In genomic region chr5:55932700-55933099, GRCh38 we compare ENCODE assay signal across 21 cellular contexts.
"Had no signal": no experiment of that assay in that cellular context is flagged by ENCODE, and none has a peak within 500 bp of the region (broad histone marks: within the 10 kb centered on the region; RNA-seq: fewer than 3 reads in every experiment).

No MANE protein-coding gene starts in this region.

- ATAC-seq: activated T-cell treated with anti-CD3 and anti-CD28 coated beads, Interleukin-2, amount 50 U/mL, for 4 hours; T-cell had no signal

- H3K4me3 Mint-ChIP-seq: activated CD4-positive, alpha-beta memory T cell treated with anti-CD3 and anti-CD28 coated beads for 36 hours; activated CD4-positive, alpha-beta T cell treated with anti-CD3 and anti-CD28 coated beads, Interleukin-2, amount 10 ng/mL, durations not matched to agents 7 days and 5 days; activated naive CD8-positive, alpha-beta T cell treated with anti-CD3 and anti-CD28 coated beads for 36 hours; activated T-cell treated with anti-CD3 and anti-CD28 coated beads, Interleukin-2, amount 50 U/mL, for 4 hours had no signal

- H3K4me3 ChIP-seq: cardiac muscle cell, SK-N-MC had no signal

- H3K36me3 Mint-ChIP-seq: activated naive CD8-positive, alpha-beta T cell treated with anti-CD3 and anti-CD28 coated beads for 36 hours had no signal

- H3K9me3 Mint-ChIP-seq: activated CD4-positive, alpha-beta memory T cell treated with anti-CD3 and anti-CD28 coated beads for 36 hours; activated CD4-positive, alpha-beta T cell treated with anti-CD3 and anti-CD28 coated beads, Interleukin-2, amount 10 ng/mL, durations not matched to agents 7 days and 5 days; activated naive CD8-positive, alpha-beta T cell treated with anti-CD3 and anti-CD28 coated beads for 36 hours; activated T-cell treated with anti-CD3 and anti-CD28 coated beads, Interleukin-2, amount 50 U/mL, for 4 hours; T-cell had no signal

- DNase-seq: activated CD4-positive, alpha-beta memory T cell treated with anti-CD3 and anti-CD28 coated beads for 36 hours; activated CD4-positive, alpha-beta T cell treated with anti-CD3 and anti-CD28 coated beads, Interleukin-2, amount 10 ng/mL, durations not matched to agents 7 days and 5 days; activated CD4-positive, CD25-positive, alpha-beta regulatory T cell; activated CD8-positive, alpha-beta memory T cell treated with anti-CD3 and anti-CD28 coated beads for 24 hours; activated effector memory CD4-positive, alpha-beta T cell treated with anti-CD3 and anti-CD28 coated beads, Interleukin-2, amount 50 U/mL, for 16 hours; activated naive CD4-positive, alpha-beta T cell treated with Interleukin-2 at 50 U/mL for 16 hours; activated naive CD8-positive, alpha-beta T cell treated with anti-CD3 and anti-CD28 coated beads for 36 hours; activated T-cell treated with anti-CD3 and anti-CD28 coated beads, Interleukin-2, amount 50 U/mL, for 4 hours; brain microvascular endothelial cell; KG1; NCI-H1092; NCI-H1417; NCI-H187; NCI-H2171; NCI-H226; NCI-H526; NCI-H774; T-cell had no signal

- H3K27me3 ChIP-seq: brain microvascular endothelial cell, cardiac muscle cell had no signal

- H3K27ac ChIP-seq: brain microvascular endothelial cell, cardiac muscle cell, SK-N-MC, VCaP had no signal

- H3K27me3 Mint-ChIP-seq: activated CD4-positive, alpha-beta memory T cell treated with anti-CD3 and anti-CD28 coated beads for 36 hours; activated CD4-positive, alpha-beta T cell treated with anti-CD3 and anti-CD28 coated beads, Interleukin-2, amount 10 ng/mL, durations not matched to agents 7 days and 5 days; activated naive CD8-positive, alpha-beta T cell treated with anti-CD3 and anti-CD28 coated beads for 36 hours; T-cell had no signal

- H3K27ac Mint-ChIP-seq: activated CD4-positive, alpha-beta memory T cell treated with anti-CD3 and anti-CD28 coated beads for 36 hours; activated CD4-positive, alpha-beta T cell treated with anti-CD3 and anti-CD28 coated beads, Interleukin-2, amount 10 ng/mL, durations not matched to agents 7 days and 5 days; activated naive CD8-positive, alpha-beta T cell treated with anti-CD3 and anti-CD28 coated beads for 36 hours had no signal
